In genomic region chr7:7417414-7417813, GRCh38 we compare ENCODE assay signal across 17 cellular contexts.
DNase-seq lines count a peak whose midpoint lies in the region; ATAC-seq and TF ChIP-seq lines count a peak whose summit lies in the region.
"Had no signal": no experiment of that assay in that cellular context is flagged by ENCODE, and none has a peak within 500 bp of the region (broad histone marks: within the 10 kb centered on the region; RNA-seq: fewer than 3 reads in every experiment).

No MANE protein-coding gene starts in this region.

- H3K79me2 ChIP-seq in OCI-LY3 (ENCODE audit: low read length): no peaks in the 10 kb centered on the region

- no peaks in the 10 kb centered on the region for H3K36me3 ChIP-seq in OCI-LY3 (replicated peaks; ENCODE audit: low read depth, low read length)
- no peaks in the 10 kb centered on the region for H3K36me3 ChIP-seq in lower lobe of right lung
- no peaks in the 10 kb centered on the region for H3K36me3 ChIP-seq in neutrophil

- TF ChIP-seq CTCF in CD14-positive monocyte (IDR thresholded peaks at IDR 0.05) (no peak), OCI-LY3 (IDR thresholded peaks at IDR 0.05; ENCODE audit: low read depth, low read length) (no peak), lower lobe of right lung (IDR thresholded peaks at IDR 0.05) (no peak), neutrophil (IDR thresholded peaks at IDR 0.05) (no peak), MCF 10A (IDR thresholded peaks at IDR 0.05; ENCODE audit: unreplicated experiment) (no peak)

- H3K4me3 Mint-ChIP-seq in CD14-positive monocyte: peak overlapping the region; percentile 74 to 94
- H3K4me3 Mint-ChIP-seq in MCF 10A (ENCODE audit: unreplicated experiment): no peak overlapping the region
- H3K4me3 Mint-ChIP-seq: CD4-positive, alpha-beta memory T cell; GM23338 had no signal

- H3K9me3 ChIP-seq in OCI-LY3 (ENCODE audit: insufficient read depth, low read length): no peaks in the 10 kb centered on the region
- H3K9me3 ChIP-seq in lower lobe of right lung: no peaks in the 10 kb centered on the region
- no peaks in the 10 kb centered on the region for H3K9me3 ChIP-seq in neutrophil

- H3K9me3 Mint-ChIP-seq in CD14-positive monocyte (peaks cover 0 to 4% (median 0%) of the 10 kb centered on the region in 7 donors), MCF 10A (ENCODE audit: unreplicated experiment) (no peaks in the 10 kb centered on the region)
- H3K9me3 Mint-ChIP-seq: CD4-positive, alpha-beta memory T cell; GM23338 had no signal

- H3K27ac ChIP-seq in OCI-LY3 (ENCODE audit: low read length) (no peak overlapping the region), lower lobe of right lung (no peak overlapping the region), neutrophil (peak overlapping the region; percentile 88)
- H3K27ac ChIP-seq: C4-2B had no signal

- H3K36me3 Mint-ChIP-seq in CD14-positive monocyte (no peaks in the 10 kb centered on the region), MCF 10A (ENCODE audit: insufficient read depth, unreplicated experiment) (no peaks in the 10 kb centered on the region)
- H3K36me3 Mint-ChIP-seq: CD4-positive, alpha-beta memory T cell had no signal

- no peak overlapping the region for H3K4me3 ChIP-seq in OCI-LY3 (ENCODE audit: low read length)
- peak overlapping the region; percentile 5 for H3K4me3 ChIP-seq in lower lobe of right lung
- H3K4me3 ChIP-seq in neutrophil (ENCODE audit: low read depth in 1 of 2, low read length in 1 of 2): peak overlapping the region; percentile 39 to 43
- H3K4me3 ChIP-seq: GM23338 had no signal

- H3K27me3 ChIP-seq in OCI-LY3 (ENCODE audit: low read depth, low read length) (no peaks in the 10 kb centered on the region), lower lobe of right lung (ENCODE audit: low read depth) (no peaks in the 10 kb centered on the region), neutrophil (no peaks in the 10 kb centered on the region)

- CTCF ChIA-PET in MCF 10A (lab: Yijun Ruan, JAX): interaction anchor here (0.7 to 1.8 kb wide), 5 partner anchors 16 to 314 kb away, joined by 3 to 10 read pairs (median 6); no protein-coding TSS in a partner anchor

- DNase-seq in CD14-positive monocyte (ENCODE audit: low spot score) (no peak), lower lobe of right lung (no peak), MCF 10A (ENCODE audit: unreplicated experiment) (no peak), KG1 (lab: John Stamatoyannopoulos, UW) (no peak)
- DNase-seq: ACHN; CD4-positive, alpha-beta memory T cell; DMS153; DMS79; GDM1; HCEC 1CT; IMR-90 had no signal

- H3K4me1 ChIP-seq in OCI-LY3 (ENCODE audit: low read length) (peaks cover 14% of the 10 kb centered on the region), lower lobe of right lung (peaks cover 8% of the 10 kb centered on the region), neutrophil (ENCODE audit: control insufficient read depth in 1 of 2, insufficient read depth in 1 of 2, low read depth in 1 of 2, low read length in 1 of 2) (peaks cover 20 to 23% of the 10 kb centered on the region in 2 experiments)

- peaks cover 0 to 1% (median 0%) of the 10 kb centered on the region in 3 donors for H3K27me3 Mint-ChIP-seq in CD14-positive monocyte (ENCODE audit: low read depth in 3 of 3)
- no peaks in the 10 kb centered on the region for H3K27me3 Mint-ChIP-seq in MCF 10A (ENCODE audit: insufficient read depth, unreplicated experiment)

- H3K4me2 ChIP-seq in OCI-LY3 (ENCODE audit: low read length): peak overlapping the region; percentile 22
- H3K4me2 ChIP-seq: GM23338 had no signal

- BruUV-seq in MCF 10A (replicated peaks; lab: Mats Ljungman, UMichigan): no TSS peak

- intact Hi-C loops in CD14-positive monocyte (cut with micrococcal nuclease): loop anchor here in 1 of 2 donors (10.0 kb wide), 1 partner anchor 313 kb away; no protein-coding TSS in a partner anchor
- intact Hi-C loops in lower lobe of right lung (cut with DNase I): no loop called here
- intact Hi-C loops in MCF 10A (cut with micrococcal nuclease): no loop called here

- H3K9ac ChIP-seq in OCI-LY3 (ENCODE audit: low read length): no peak overlapping the region

- ATAC-seq in lower lobe of right lung: no peak
- no peak for ATAC-seq in GM18858 (IDR thresholded peaks at IDR 0.05; ENCODE audit: unreplicated experiment)
- no peak for ATAC-seq in HG02870 (IDR thresholded peaks at IDR 0.05; ENCODE audit: unreplicated experiment)
- ATAC-seq: GM23338 had no signal

- H3K4me1 Mint-ChIP-seq in CD14-positive monocyte (peaks cover 17% of the 10 kb centered on the region), MCF 10A (ENCODE audit: insufficient read depth, unreplicated experiment) (peaks cover 6% of the 10 kb centered on the region)
- H3K4me1 Mint-ChIP-seq: GM23338 had no signal

- H4K20me1 ChIP-seq in OCI-LY3 (ENCODE audit: insufficient read depth, low read length): no peaks in the 10 kb centered on the region

- POLR2A ChIA-PET in MCF 10A (lab: Yijun Ruan, JAX): interaction anchor here (0.8 to 1.5 kb wide), 4 partner anchors 22 to 317 kb away, joined by 3 to 5 read pairs (median 4); no protein-coding TSS in a partner anchor

- no peak overlapping the region for H2AFZ ChIP-seq in OCI-LY3 (ENCODE audit: low read depth, low read length)
- H2AFZ ChIP-seq: GM23338 had no signal

- H3K27ac Mint-ChIP-seq in CD14-positive monocyte: peak overlapping the region in 6 of 7 donors; percentile 74 to 93 (median 82)
- H3K27ac Mint-ChIP-seq in MCF 10A (ENCODE audit: low read depth, unreplicated experiment): no peak overlapping the region
- H3K27ac Mint-ChIP-seq: GM23338 had no signal
